ENCODE assay signal across 9 cellular contexts in the genomic region with DNA sequence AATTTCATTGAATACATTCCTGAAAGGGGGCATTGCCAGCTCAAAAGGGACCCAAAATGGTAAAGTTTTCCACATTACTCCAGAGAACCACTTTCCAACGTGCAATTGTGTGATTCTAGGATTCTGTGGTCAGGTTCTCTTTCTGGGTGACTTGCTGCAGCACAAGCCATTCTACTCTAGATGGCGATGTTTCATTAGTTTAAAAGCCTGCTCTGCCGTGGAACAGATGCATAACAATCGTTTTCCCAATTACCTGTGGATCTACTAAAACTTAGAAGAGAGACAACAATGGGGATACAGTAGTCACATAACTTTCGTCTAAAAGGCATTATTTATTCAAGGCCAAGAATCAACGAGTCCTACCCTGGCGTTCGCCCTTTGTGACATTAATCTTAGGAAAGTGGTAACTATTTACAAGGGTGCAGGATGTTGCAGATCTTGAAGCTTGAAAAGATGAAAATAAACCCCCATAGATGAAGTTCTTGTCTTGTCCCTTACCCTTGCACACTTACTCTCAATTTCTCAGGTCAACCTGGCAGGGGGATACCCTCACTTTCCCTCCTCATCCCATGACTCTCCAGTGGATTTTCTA.
A peak's percentile ranks its signal among the peaks of the same experiment; 100 is the strongest.
DNase-seq lines count a peak whose midpoint lies in the region; ATAC-seq, FAIRE-seq and TF ChIP-seq lines count a peak whose summit lies in the region.
"Had no signal": no experiment of that assay in that cellular context is flagged by ENCODE, and none has a peak within 500 bp of the region (broad histone marks: within the 10 kb centered on the region; RNA-seq: fewer than 3 reads in every experiment).

No MANE protein-coding gene starts in this region.

- intact Hi-C loops in MCF 10A (cut with micrococcal nuclease): loop anchor here (1.0 kb wide), 1 partner anchor 1113 kb away; no protein-coding TSS in a partner anchor
- intact Hi-C loops in uterus (cut with DNase I; ENCODE audit: low total_unique reads): no loop called here

- no peak overlapping the region for H3K4me3 ChIP-seq in GM06990 (replicated peaks; ENCODE audit: low read depth, low read length)
- no peak overlapping the region for H3K4me3 ChIP-seq in keratinocyte (ENCODE audit: control insufficient read depth in 2 of 3, extremely low read depth in 1 of 3, insufficient read depth in 2 of 3, low read depth in 1 of 3, low read length in 3 of 3)
- no peak overlapping the region for H3K4me3 ChIP-seq in uterus

- DNase-seq in ACHN (peak; percentile 40), GM06990 (ENCODE audit: extremely low read depth, insufficient read length) (no peak), NCI-H226 (peak; percentile 27), MCF 10A (ENCODE audit: unreplicated experiment) (peak; percentile 64), keratinocyte (ENCODE audit: low read depth, low spot score) (no peak), uterus (no peak)

- H3K27ac Mint-ChIP-seq in MCF 10A (ENCODE audit: low read depth, unreplicated experiment): no peak overlapping the region
- H3K27ac Mint-ChIP-seq: dendritic cell treated with granulocyte-macrophage colony-stimulating factor and Interleukin-4, amounts not matched to agents 40 ng/mL and 50 ng/mL, for 4 days had no signal

- no peaks in the 10 kb centered on the region for H4K20me1 ChIP-seq in keratinocyte (ENCODE audit: control insufficient read depth, extremely low read depth, insufficient read depth, low read length)

- POLR2A ChIA-PET in MCF 10A (lab: Yijun Ruan, JAX): no interaction called here

- no peaks in the 10 kb centered on the region for H3K27me3 ChIP-seq in GM06990 (replicated peaks; ENCODE audit: control insufficient read depth, insufficient read depth, low read length)
- no peaks in the 10 kb centered on the region for H3K27me3 ChIP-seq in keratinocyte (ENCODE audit: control insufficient read depth, extremely low read depth, insufficient read depth, low read length)
- no peaks in the 10 kb centered on the region for H3K27me3 ChIP-seq in uterus

- no peak overlapping the region for H3K4me3 Mint-ChIP-seq in MCF 10A (ENCODE audit: unreplicated experiment)
- H3K4me3 Mint-ChIP-seq: dendritic cell treated with granulocyte-macrophage colony-stimulating factor and Interleukin-4, amounts not matched to agents 40 ng/mL and 50 ng/mL, for 4 days had no signal

- H3K27ac ChIP-seq in keratinocyte (ENCODE audit: control insufficient read depth, insufficient read depth, low read length): no peak overlapping the region
- H3K27ac ChIP-seq in uterus: no peak overlapping the region

- H3K36me3 ChIP-seq in GM06990 (ENCODE audit: control insufficient read depth, insufficient read depth, low read length): no peaks in the 10 kb centered on the region
- no peaks in the 10 kb centered on the region for H3K36me3 ChIP-seq in keratinocyte (ENCODE audit: control insufficient read depth in 2 of 2, extremely low read depth in 1 of 2, insufficient read depth in 2 of 2, low read length in 2 of 2)
- H3K36me3 ChIP-seq in uterus: no peaks in the 10 kb centered on the region

- H3K36me3 Mint-ChIP-seq in MCF 10A (ENCODE audit: insufficient read depth, unreplicated experiment): no peaks in the 10 kb centered on the region

- no peak overlapping the region for H3K9ac ChIP-seq in keratinocyte (ENCODE audit: control insufficient read depth, extremely low read depth, insufficient read depth, low read length)

- no TSS peak for BruUV-seq in MCF 10A (replicated peaks; lab: Mats Ljungman, UMichigan)

- CTCF ChIA-PET in MCF 10A (lab: Yijun Ruan, JAX): interaction anchor here (0.6 to 2.6 kb wide), 18 partner anchors 9 to 1602 kb away, joined by 3 to 7 read pairs (median 3); partner anchors contain the start of gene RHOJ

- H3K9me1 ChIP-seq in keratinocyte (ENCODE audit: control insufficient read depth, extremely low read depth, insufficient read depth, low read length): no peaks in the 10 kb centered on the region

- no peaks in the 10 kb centered on the region for H3K79me2 ChIP-seq in keratinocyte (ENCODE audit: control insufficient read depth, insufficient read depth, low read length)

- H2AFZ ChIP-seq in keratinocyte (ENCODE audit: control insufficient read depth, low read length): no peak overlapping the region

- H3K9me3 Mint-ChIP-seq in MCF 10A (ENCODE audit: unreplicated experiment): no peaks in the 10 kb centered on the region
- H3K9me3 Mint-ChIP-seq: dendritic cell treated with granulocyte-macrophage colony-stimulating factor and Interleukin-4, amounts not matched to agents 40 ng/mL and 50 ng/mL, for 4 days had no signal

- H3K4me1 ChIP-seq in keratinocyte (ENCODE audit: control insufficient read depth, extremely low read depth, insufficient read depth, low read length): no peaks in the 10 kb centered on the region
- no peaks in the 10 kb centered on the region for H3K4me1 ChIP-seq in uterus

- H3K9me3 ChIP-seq in keratinocyte (ENCODE audit: control insufficient read depth, low read depth, low read length): no peaks in the 10 kb centered on the region
- no peaks in the 10 kb centered on the region for H3K9me3 ChIP-seq in uterus

- H3K4me1 Mint-ChIP-seq in MCF 10A (ENCODE audit: insufficient read depth, unreplicated experiment): no peaks in the 10 kb centered on the region

- peak; percentile 71 for TF ChIP-seq CTCF in GM06990 (IDR thresholded peaks at IDR 0.05; ENCODE audit: insufficient read depth, low read length, poor library complexity, severe bottlenecking)
- TF ChIP-seq CTCF in MCF 10A (IDR thresholded peaks at IDR 0.05; ENCODE audit: unreplicated experiment): peak; percentile 84
- TF ChIP-seq CTCF in keratinocyte (optimal IDR thresholded peaks at IDR 0.05 in 1 of 3, IDR thresholded peaks at IDR 0.05 in 1 of 3, conservative IDR thresholded peaks at IDR 0.05 in 1 of 3; ENCODE audit: extremely low read depth in 1 of 3, insufficient read depth in 2 of 3, low read length in 3 of 3): peak; percentile 66 to 81 (median 71)
- TF ChIP-seq CTCF in uterus (IDR thresholded peaks at IDR 0.05): peak; percentile 42 to 50 (median 46)

- in situ Hi-C loops in ACHN (cut with HindIII; ENCODE audit: low pct_ligation_motif_present, low pct_unique_long_range_greater_than_20kb, low sequenced_read_pairs): no loop called here

- H3K27me3 Mint-ChIP-seq in MCF 10A (ENCODE audit: insufficient read depth, unreplicated experiment): no peaks in the 10 kb centered on the region

- ATAC-seq in HG03095 (IDR thresholded peaks at IDR 0.05; ENCODE audit: unreplicated experiment): peak; percentile 60
- ATAC-seq in GM18873 (IDR thresholded peaks at IDR 0.05; ENCODE audit: low FRiP score, unreplicated experiment): no peak

- dilution Hi-C loops in keratinocyte (cut with MboI; ENCODE audit: extremely low pct_ligation_motif_present, low sequenced_read_pairs): no loop called here

- no peak for TF ChIP-seq POLR2A in uterus (IDR thresholded peaks at IDR 0.05)

- no peak overlapping the region for H3K4me2 ChIP-seq in keratinocyte (ENCODE audit: control insufficient read depth, extremely low read depth, insufficient read depth, low read depth, low read length)

- peak; percentile 85 for FAIRE-seq in keratinocyte (lab: Jason Lieb, UNC)

Comparison
In these comparisons a context has a peak if more than half of its experiments do, and no peak if none do; other contexts are left out.
1. DNase-seq: peak in ACHN (single experiment), NCI-H226 (single experiment) and MCF 10A (single experiment); none in GM06990 (single experiment), keratinocyte (single experiment) and uterus (0 of 2).
2. Peak in every context shown above with its lines, with median percentiles within 50 percentile points of each other: CTCF ChIP-seq.